15 cellular contexts compared by ENCODE assay signal in the genomic region with DNA sequence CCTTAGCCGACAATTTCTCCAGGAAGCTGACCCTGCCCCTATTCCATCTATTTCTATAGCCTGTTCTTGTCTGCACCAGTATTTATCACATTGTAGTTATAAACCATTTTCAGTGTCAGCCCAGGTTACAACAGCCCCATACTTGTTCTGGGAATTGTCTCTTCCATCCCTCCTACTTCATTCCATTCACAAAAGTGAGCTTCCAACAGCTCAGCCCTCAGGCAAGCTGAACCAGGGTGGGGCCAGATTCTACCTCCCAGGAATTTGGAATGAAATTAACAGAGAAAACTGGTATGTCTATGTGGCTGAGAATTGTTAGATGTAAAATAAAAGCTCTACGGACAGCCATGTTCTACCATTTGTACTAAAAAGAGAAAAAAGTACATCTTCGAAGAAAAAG.
"Had no signal": no experiment of that assay in that cellular context is flagged by ENCODE, and none has a peak within 500 bp of the region (broad histone marks: within the 10 kb centered on the region; RNA-seq: fewer than 3 reads in every experiment).

No MANE protein-coding gene starts in this region.

- H3K27ac Mint-ChIP-seq: activated naive CD4-positive, alpha-beta T cell treated with anti-CD3 and anti-CD28 coated beads, Interleukin-2, amount 50 U/mL, for 24 hours; brain had no signal

- ATAC-seq: lower lobe of right lung; naive thymus-derived CD8-positive, alpha-beta T cell; right lobe of liver had no signal

- H3K27ac ChIP-seq: epithelial cell of prostate, hepatocyte, lower lobe of right lung, prostate gland, right lobe of liver had no signal

- H3K4me1 ChIP-seq: lower lobe of right lung, prostate gland, right lobe of liver had no signal

- H3K9me3 ChIP-seq: lower lobe of right lung, prostate gland, right lobe of liver had no signal

- H3K4me1 Mint-ChIP-seq: central memory CD8-positive, alpha-beta T cell had no signal

- H3K4me3 ChIP-seq: hepatocyte, lower lobe of right lung, prostate gland, right lobe of liver had no signal

- H3K9me3 Mint-ChIP-seq: activated naive CD4-positive, alpha-beta T cell treated with anti-CD3 and anti-CD28 coated beads, Interleukin-2, amount 50 U/mL, for 24 hours; brain; central memory CD8-positive, alpha-beta T cell; naive thymus-derived CD8-positive, alpha-beta T cell had no signal

- H3K4me2 ChIP-seq: hepatocyte had no signal

- DNase-seq: activated CD4-positive, CD25-positive, alpha-beta regulatory T cell; activated T-cell treated with anti-CD3 and anti-CD28 coated beads, Interleukin-2, amount 50 U/mL, for 1 hour; amniotic stem cell; cortex of kidney; effector memory CD4-positive, alpha-beta T cell; lower lobe of right lung; naive thymus-derived CD8-positive, alpha-beta T cell; right lobe of liver; stimulated activated naive CD4-positive, alpha-beta T cell treated with Interleukin-2 at 50 U/mL for 16 hours had no signal

- H3K27me3 Mint-ChIP-seq: activated naive CD4-positive, alpha-beta T cell treated with anti-CD3 and anti-CD28 coated beads, Interleukin-2, amount 50 U/mL, for 24 hours; brain; central memory CD8-positive, alpha-beta T cell; naive thymus-derived CD8-positive, alpha-beta T cell had no signal

- H3K4me3 Mint-ChIP-seq: activated naive CD4-positive, alpha-beta T cell treated with anti-CD3 and anti-CD28 coated beads, Interleukin-2, amount 50 U/mL, for 24 hours; brain; central memory CD8-positive, alpha-beta T cell; naive thymus-derived CD8-positive, alpha-beta T cell had no signal

- H3K36me3 ChIP-seq: lower lobe of right lung, prostate gland, right lobe of liver had no signal

- H3K27me3 ChIP-seq: hepatocyte, right lobe of liver had no signal
